In the genomic region with DNA sequence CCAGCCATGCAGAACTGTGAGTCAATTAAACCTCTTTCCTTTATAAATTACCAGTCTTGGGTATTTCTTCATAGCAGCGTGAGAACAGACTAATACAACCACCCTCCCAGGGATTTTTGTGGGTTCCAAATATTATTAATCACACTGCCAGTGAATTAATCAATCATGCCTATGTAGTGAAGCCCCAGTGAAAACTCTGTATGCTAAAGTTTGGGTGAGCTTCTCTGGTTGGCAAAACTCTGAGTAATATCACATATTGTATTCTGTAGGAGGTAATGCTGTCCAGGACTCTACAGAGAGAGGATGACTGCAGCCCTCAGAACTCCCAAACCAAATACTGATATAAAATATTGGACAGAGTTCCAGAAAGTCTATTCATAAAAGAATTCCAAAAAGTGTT, we compare ENCODE assay signal across 22 cellular contexts.
DNase-seq lines count a peak whose midpoint lies in the region; ATAC-seq, FAIRE-seq and TF ChIP-seq lines count a peak whose summit lies in the region.
"Had no signal": no experiment of that assay in that cellular context is flagged by ENCODE, and none has a peak within 500 bp of the region (broad histone marks: within the 10 kb centered on the region; RNA-seq: fewer than 3 reads in every experiment).

No MANE protein-coding gene starts in this region.

- POLR2A ChIA-PET in CD8-positive, alpha-beta T cell (lab: Charles Lee) = no interaction called here

- no peak overlapping the region for H3K4me2 ChIP-seq in astrocyte (ENCODE audit: low read length)
- H3K4me2 ChIP-seq: A549; BLaER1 treated with 17β-estradiol and CSF1 and Interleukin-3, amounts not matched to agents 10 nM and 100 nM had no signal

- no peak for TF ChIP-seq CTCF in astrocyte (IDR thresholded peaks at IDR 0.05; ENCODE audit: insufficient read depth, low read depth, low read length)
- TF ChIP-seq CTCF in CD8-positive, alpha-beta T cell (IDR thresholded peaks at IDR 0.05) = no peak

- H3K36me3 ChIP-seq in astrocyte (ENCODE audit: insufficient read depth, low read length) = no peaks in the 10 kb centered on the region
- no peaks in the 10 kb centered on the region for H3K36me3 ChIP-seq in CD8-positive, alpha-beta T cell (ENCODE audit: insufficient read depth, low read length)
- H3K36me3 ChIP-seq: BE2C had no signal

- H3K4me3 ChIP-seq in astrocyte (ENCODE audit: insufficient read depth, low read depth, low read length) = no peak overlapping the region
- H3K4me3 ChIP-seq in CD8-positive, alpha-beta T cell (ENCODE audit: low read depth, low read length) = no peak overlapping the region
- H3K4me3 ChIP-seq: A549; BLaER1 treated with 17β-estradiol and CSF1 and Interleukin-3, amounts not matched to agents 10 nM and 100 nM had no signal

- H4K20me1 ChIP-seq in astrocyte (ENCODE audit: insufficient read depth, low read length) = no peaks in the 10 kb centered on the region
- H4K20me1 ChIP-seq: BLaER1 treated with 17β-estradiol and CSF1 and Interleukin-3, amounts not matched to agents 10 nM and 100 nM had no signal

- peak overlapping the region; percentile 39 for H3K27ac Mint-ChIP-seq in activated T-helper 17 cell treated with anti-CD3 and anti-CD28 coated beads, Interleukin-2, amount 50 U/mL, for 72 hours
- H3K27ac Mint-ChIP-seq in astrocyte (ENCODE audit: unreplicated experiment) = no peak overlapping the region
- no peak overlapping the region for H3K27ac Mint-ChIP-seq in CD8-positive, alpha-beta T cell
- H3K27ac Mint-ChIP-seq: CD14-positive monocyte; CD4-positive, alpha-beta T cell had no signal

- peaks cover 8% of the 10 kb centered on the region for H3K9me3 Mint-ChIP-seq in activated T-helper 17 cell treated with anti-CD3 and anti-CD28 coated beads, Interleukin-2, amount 50 U/mL, for 72 hours
- H3K9me3 Mint-ChIP-seq in astrocyte (ENCODE audit: unreplicated experiment) = peaks cover 5% of the 10 kb centered on the region
- H3K9me3 Mint-ChIP-seq in CD8-positive, alpha-beta T cell = peaks cover 13% of the 10 kb centered on the region

- intact Hi-C loops in CD8-positive, alpha-beta T cell (cut with DNase I, micrococcal nuclease) = no loop called here

- H3K9me3 ChIP-seq in astrocyte (ENCODE audit: insufficient read depth, low read depth, low read length) = no peaks in the 10 kb centered on the region
- H3K9me3 ChIP-seq in CD8-positive, alpha-beta T cell (ENCODE audit: low read length) = no peaks in the 10 kb centered on the region
- H3K9me3 ChIP-seq: BE2C had no signal

- H3K4me3 Mint-ChIP-seq in activated T-helper 17 cell treated with anti-CD3 and anti-CD28 coated beads, Interleukin-2, amount 50 U/mL, for 72 hours = peak overlapping the region; percentile 20
- H3K4me3 Mint-ChIP-seq in astrocyte (ENCODE audit: unreplicated experiment) = no peak overlapping the region
- no peak overlapping the region for H3K4me3 Mint-ChIP-seq in CD8-positive, alpha-beta T cell
- H3K4me3 Mint-ChIP-seq: CD14-positive monocyte; CD4-positive, alpha-beta T cell had no signal

- CTCF ChIA-PET in CD8-positive, alpha-beta T cell (lab: Charles Lee) = no interaction called here

- H2AFZ ChIP-seq in astrocyte (ENCODE audit: low read depth, low read length) = no peak overlapping the region

- no peaks in the 10 kb centered on the region for H3K79me2 ChIP-seq in astrocyte (ENCODE audit: insufficient read depth, low read length)

- no peak overlapping the region for H3K27ac ChIP-seq in astrocyte (ENCODE audit: low read depth, low read length)
- no peak overlapping the region for H3K27ac ChIP-seq in CD8-positive, alpha-beta T cell (ENCODE audit: low read depth, low read length)
- H3K27ac ChIP-seq: A549; BLaER1 treated with 17β-estradiol and CSF1 and Interleukin-3, amounts not matched to agents 10 nM and 100 nM had no signal

- H3K9ac ChIP-seq in astrocyte (ENCODE audit: low read length) = no peak overlapping the region
- H3K9ac ChIP-seq: BLaER1 treated with 17β-estradiol and CSF1 and Interleukin-3, amounts not matched to agents 10 nM and 100 nM had no signal

- no peaks in the 10 kb centered on the region for H3K36me3 Mint-ChIP-seq in activated T-helper 17 cell treated with anti-CD3 and anti-CD28 coated beads, Interleukin-2, amount 50 U/mL, for 72 hours (ENCODE audit: low read depth)
- no peaks in the 10 kb centered on the region for H3K36me3 Mint-ChIP-seq in astrocyte (ENCODE audit: low read depth, unreplicated experiment)
- H3K36me3 Mint-ChIP-seq in CD8-positive, alpha-beta T cell = peaks cover 5% of the 10 kb centered on the region
- H3K36me3 Mint-ChIP-seq: CD14-positive monocyte had no signal

- peaks cover 3% of the 10 kb centered on the region for H3K27me3 ChIP-seq in astrocyte (ENCODE audit: insufficient read depth, low read length)
- H3K27me3 ChIP-seq in CD8-positive, alpha-beta T cell (ENCODE audit: insufficient read depth, low read length) = no peaks in the 10 kb centered on the region
- H3K27me3 ChIP-seq: BLaER1 treated with 17β-estradiol and CSF1 and Interleukin-3, amounts not matched to agents 10 nM and 100 nM had no signal

- ATAC-seq in activated T-helper 17 cell treated with anti-CD3 and anti-CD28 coated beads, Interleukin-2, amount 50 U/mL, for 72 hours (replicated peaks) = peak; percentile 52
- ATAC-seq in CD8-positive, alpha-beta T cell = no peak
- ATAC-seq: A549 had no signal

- H3K4me1 Mint-ChIP-seq in activated T-helper 17 cell treated with anti-CD3 and anti-CD28 coated beads, Interleukin-2, amount 50 U/mL, for 72 hours = peaks cover 5% of the 10 kb centered on the region
- no peaks in the 10 kb centered on the region for H3K4me1 Mint-ChIP-seq in astrocyte (ENCODE audit: low read depth, unreplicated experiment)
- H3K4me1 Mint-ChIP-seq in CD8-positive, alpha-beta T cell (ENCODE audit: low read depth) = peaks cover 7% of the 10 kb centered on the region
- H3K4me1 Mint-ChIP-seq: CD14-positive monocyte had no signal

- no peaks in the 10 kb centered on the region for H3K4me1 ChIP-seq in astrocyte (ENCODE audit: insufficient read depth, low read length)
- no peaks in the 10 kb centered on the region for H3K4me1 ChIP-seq in CD8-positive, alpha-beta T cell (ENCODE audit: insufficient read depth, low read length)
- H3K4me1 ChIP-seq: A549; BE2C; BLaER1 treated with 17β-estradiol and CSF1 and Interleukin-3, amounts not matched to agents 10 nM and 100 nM had no signal

- DNase-seq in AG20443 (ENCODE audit: low spot score) (peak; percentile 18), astrocyte (ENCODE audit: low read depth) (peak; percentile 59), cerebellar cortex (ENCODE audit: low spot score) (no peak), AML-193 (lab: John Stamatoyannopoulos, UW) (no peak)
- DNase-seq in CD8-positive, alpha-beta T cell = no peak
- DNase-seq: 8988T; ACHN; BE2C; Calu3; CD4-positive, alpha-beta T cell; COR-L47; DMS53; DMS79 treated with DMSO at 0.1 percent for 48 hours; GF-D8; H7; HCEC 1CT had no signal

- H3K27me3 Mint-ChIP-seq in activated T-helper 17 cell treated with anti-CD3 and anti-CD28 coated beads, Interleukin-2, amount 50 U/mL, for 72 hours = peaks cover 11% of the 10 kb centered on the region
- peaks cover 25% of the 10 kb centered on the region for H3K27me3 Mint-ChIP-seq in astrocyte (ENCODE audit: low read depth, unreplicated experiment)
- H3K27me3 Mint-ChIP-seq in CD8-positive, alpha-beta T cell (ENCODE audit: low read depth) = no peaks in the 10 kb centered on the region
- H3K27me3 Mint-ChIP-seq: CD4-positive, alpha-beta T cell had no signal

- FAIRE-seq in astrocyte (lab: Jason Lieb, UNC) = no peak
- FAIRE-seq: A549, GM12892, H1 had no signal

Comparison
In these comparisons a context has a peak if more than half of its experiments do, and no peak if none do; other contexts are left out.
1. DNase-seq: peak in AG20443 (single experiment) and astrocyte (single experiment); none in CD8-positive, alpha-beta T cell (0 of 7), cerebellar cortex (single experiment) and AML-193 (0 of 2).